In genomic region chr19:17195106-17195505, GRCh38 we compare ENCODE assay signal across 28 cellular contexts.
"Had no signal": no experiment of that assay in that cellular context is flagged by ENCODE, and none has a peak within 500 bp of the region (broad histone marks: within the 10 kb centered on the region; RNA-seq: fewer than 3 reads in every experiment).

No MANE protein-coding gene starts in this region.

- H3K9me3 Mint-ChIP-seq: mesothelial cell of epicardium; naive B cell; natural killer cell; nephron progenitor cell; neural progenitor cell; stimulated activated memory B cell treated with anti-CD40 and anti-IgM and Interleukin-4, amounts not matched to agents 10 μg/mL and 1 μg/mL and 100 μg/mL, for 72 hours had no signal

- H3K4me1 Mint-ChIP-seq: mesothelial cell of epicardium, neural progenitor cell had no signal

- H3K4me2 ChIP-seq: neural progenitor cell had no signal

- ATAC-seq: heart left ventricle; left cardiac atrium; left lobe of liver; natural killer cell; pancreas; right cardiac atrium; sciatic nerve; stimulated activated memory B cell treated with anti-CD40 and anti-IgM and Interleukin-4, amounts not matched to agents 10 μg/mL and 1 μg/mL and 100 μg/mL, for 72 hours; stimulated activated naive CD8-positive, alpha-beta T cell treated with anti-CD3 and anti-CD28 coated beads, Interleukin-15, Interleukin-2, amounts not matched to agents 100 U/mL and 50 U/mL, for 24 hours had no signal

- H3K4me1 ChIP-seq: heart left ventricle, neural progenitor cell, pancreas, prostate gland, stomach, testis, thyroid gland, transverse colon, upper lobe of left lung, vagina had no signal

- H2AFZ ChIP-seq: neural progenitor cell had no signal

- H3K27me3 ChIP-seq: heart left ventricle, neural progenitor cell, pancreas, stomach, testis, thyroid gland, transverse colon, upper lobe of left lung, vagina had no signal

- H3K36me3 Mint-ChIP-seq: natural killer cell had no signal

- H3K9ac ChIP-seq: neural progenitor cell had no signal

- H3K27me3 Mint-ChIP-seq: naive B cell; stimulated activated memory B cell treated with anti-CD40 and anti-IgM and Interleukin-4, amounts not matched to agents 10 μg/mL and 1 μg/mL and 100 μg/mL, for 72 hours had no signal

- H3K27ac Mint-ChIP-seq: mesothelial cell of epicardium, nephron progenitor cell, neural progenitor cell had no signal

- H3K27ac ChIP-seq: heart left ventricle, neural progenitor cell, pancreas, prostate gland, skin epidermis, stomach, testis, thyroid gland, transverse colon, upper lobe of left lung, vagina had no signal

- H3K36me3 ChIP-seq: neural progenitor cell had no signal

- H3K4me3 Mint-ChIP-seq: mesothelial cell of epicardium; naive B cell; natural killer cell; nephron progenitor cell; neural progenitor cell; stimulated activated memory B cell treated with anti-CD40 and anti-IgM and Interleukin-4, amounts not matched to agents 10 μg/mL and 1 μg/mL and 100 μg/mL, for 72 hours had no signal

- H3K9me3 ChIP-seq: heart left ventricle, pancreas, prostate gland, stomach, testis, thyroid gland, transverse colon, upper lobe of left lung, vagina had no signal

- DNase-seq: heart left ventricle; islet precursor cell; kidney glomerular epithelial cell; left cardiac atrium; mesendoderm; naive B cell; natural killer cell; nephron progenitor cell; pancreas; posterior cingulate gyrus; retina; right cardiac atrium; stimulated activated CD4-positive, alpha-beta T cell treated with anti-CD3 and anti-CD28 coated beads, Interleukin-4, amount 100 ng/mL, for 24 hours; stimulated activated naive CD8-positive, alpha-beta T cell treated with anti-CD3 and anti-CD28 coated beads, Interleukin-15, Interleukin-2, amounts not matched to agents 100 U/mL and 50 U/mL, for 24 hours; stomach; testis; thyroid gland; transverse colon had no signal

- H3K4me3 ChIP-seq: heart left ventricle, lung, neural progenitor cell, pancreas, prostate gland, skin epidermis, stomach, testis, thyroid gland, transverse colon, upper lobe of left lung, vagina had no signal
